In the genomic region with DNA sequence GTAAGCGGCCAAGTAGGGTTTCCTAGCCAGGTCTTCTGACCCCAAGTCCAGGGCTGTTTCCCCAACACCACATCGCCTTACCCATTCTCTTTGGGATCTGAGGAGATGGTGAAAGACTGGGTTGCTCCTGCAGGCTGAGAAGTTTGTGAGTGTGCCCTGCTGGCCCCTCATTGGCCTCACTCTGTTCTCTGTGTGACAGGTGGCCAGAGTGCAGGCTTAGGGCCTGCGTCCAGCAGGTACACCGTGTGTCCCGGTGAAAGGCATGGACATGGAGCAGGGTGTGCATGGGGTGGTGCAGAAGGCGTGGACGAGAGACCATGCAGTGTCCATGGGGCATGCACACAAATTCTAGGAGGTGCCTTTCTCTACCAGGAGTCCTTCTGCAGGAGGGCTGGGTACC, we compare ENCODE assay signal across 17 cellular contexts.
DNase-seq lines count a peak whose midpoint lies in the region; ATAC-seq and TF ChIP-seq lines count a peak whose summit lies in the region.
"Had no signal": no experiment of that assay in that cellular context is flagged by ENCODE, and none has a peak within 500 bp of the region (broad histone marks: within the 10 kb centered on the region; RNA-seq: fewer than 3 reads in every experiment).

No MANE protein-coding gene starts in this region.

- H3K36me3 ChIP-seq in naive thymus-derived CD4-positive, alpha-beta T cell (ENCODE audit: control insufficient read depth in 2 of 3, insufficient read depth in 3 of 3, low read length in 3 of 3), result no peaks in the 10 kb centered on the region
- H3K36me3 ChIP-seq in prostate gland, result no peaks in the 10 kb centered on the region

- ATAC-seq in naive thymus-derived CD4-positive, alpha-beta T cell, result peak; percentile 16
- ATAC-seq in HG02885 (IDR thresholded peaks at IDR 0.05; ENCODE audit: poor library complexity, unreplicated experiment), result no peak
- ATAC-seq: GM12878 had no signal

- no peaks in the 10 kb centered on the region for H3K9me3 ChIP-seq in naive thymus-derived CD4-positive, alpha-beta T cell (ENCODE audit: control insufficient read depth in 2 of 3, low read length in 3 of 3)
- no peaks in the 10 kb centered on the region for H3K9me3 ChIP-seq in prostate gland
- H3K9me3 ChIP-seq: A549, Caco-2 had no signal

- CTCF ChIA-PET in naive thymus-derived CD4-positive, alpha-beta T cell (lab: Charles Lee), result no interaction called here

- H3K4me1 ChIP-seq in naive thymus-derived CD4-positive, alpha-beta T cell (ENCODE audit: control insufficient read depth in 2 of 2, insufficient read depth in 2 of 2, low read length in 2 of 2), result no peaks in the 10 kb centered on the region
- H3K4me1 ChIP-seq in prostate gland (replicated peaks), result no peaks in the 10 kb centered on the region
- H3K4me1 ChIP-seq: A549, Caco-2 had no signal

- no peak overlapping the region for H3K27ac Mint-ChIP-seq in naive thymus-derived CD4-positive, alpha-beta T cell
- H3K27ac Mint-ChIP-seq: CD4-positive, alpha-beta memory T cell had no signal

- no peak for TF ChIP-seq POLR2A in prostate gland (IDR thresholded peaks at IDR 0.05)

- no peaks in the 10 kb centered on the region for H3K36me3 Mint-ChIP-seq in naive thymus-derived CD4-positive, alpha-beta T cell
- H3K36me3 Mint-ChIP-seq: CD4-positive, alpha-beta memory T cell had no signal

- H3K4me3 ChIP-seq in naive thymus-derived CD4-positive, alpha-beta T cell (ENCODE audit: low read length), result no peak overlapping the region
- H3K4me3 ChIP-seq in prostate gland, result no peak overlapping the region
- H3K4me3 ChIP-seq: A549, GM12878, GM23248 had no signal

- peak; percentile 52 for DNase-seq in G401 (ENCODE audit: low spot score)
- DNase-seq in cerebellar cortex (ENCODE audit: low spot score), result peak; percentile 47
- no peak for DNase-seq in naive thymus-derived CD4-positive, alpha-beta T cell
- DNase-seq in prostate gland (ENCODE audit: low spot score), result no peak
- DNase-seq in cerebellar nuclear complex (lab: John Stamatoyannopoulos, UW), result no peak
- DNase-seq: 8988T; Caco-2; CD4-positive, alpha-beta memory T cell; DMS153; DND-41; GDM1; GM23248; H7; HCEC 1CT had no signal

- no peak overlapping the region for H3K27ac ChIP-seq in naive thymus-derived CD4-positive, alpha-beta T cell (ENCODE audit: low read depth, low read length)
- no peak overlapping the region for H3K27ac ChIP-seq in prostate gland
- H3K27ac ChIP-seq: A549, GM23248 had no signal

- no peaks in the 10 kb centered on the region for H3K4me1 Mint-ChIP-seq in naive thymus-derived CD4-positive, alpha-beta T cell
- H3K4me1 Mint-ChIP-seq: CD4-positive, alpha-beta memory T cell had no signal

- H3K9me3 Mint-ChIP-seq in naive thymus-derived CD4-positive, alpha-beta T cell, result no peaks in the 10 kb centered on the region
- H3K9me3 Mint-ChIP-seq: CD4-positive, alpha-beta memory T cell had no signal

- no peak for TF ChIP-seq CTCF in prostate gland (IDR thresholded peaks at IDR 0.05)

- in situ Hi-C loops in G401 (cut with HindIII; ENCODE audit: low sequenced_read_pairs), result no loop called here

- POLR2A ChIA-PET in naive thymus-derived CD4-positive, alpha-beta T cell (lab: Charles Lee), result no interaction called here

- 89% methylated on average over 7 of the region's 7 CpGs for WGBS in prostate gland

- peaks cover 0 to 6% (median 0%) of the 10 kb centered on the region in 5 donors for H3K27me3 Mint-ChIP-seq in naive thymus-derived CD4-positive, alpha-beta T cell

- intact Hi-C loops in naive thymus-derived CD4-positive, alpha-beta T cell (cut with micrococcal nuclease), result no loop called here
- intact Hi-C loops in prostate gland (cut with DNase I), result no loop called here

- H3K4me3 Mint-ChIP-seq in naive thymus-derived CD4-positive, alpha-beta T cell, result no peak overlapping the region
- H3K4me3 Mint-ChIP-seq: CD4-positive, alpha-beta memory T cell had no signal

- H3K27me3 ChIP-seq in naive thymus-derived CD4-positive, alpha-beta T cell (ENCODE audit: control insufficient read depth in 2 of 2, insufficient read depth in 2 of 2, low read length in 2 of 2), result no peaks in the 10 kb centered on the region
- no peaks in the 10 kb centered on the region for H3K27me3 ChIP-seq in prostate gland (replicated peaks; ENCODE audit: insufficient read depth)

Comparison
In these comparisons a context has a peak if more than half of its experiments do, and no peak if none do; other contexts are left out.
1. DNase-seq: peak in G401 (single experiment) and cerebellar cortex (single experiment); none in naive thymus-derived CD4-positive, alpha-beta T cell (0 of 9), prostate gland (single experiment) and cerebellar nuclear complex (0 of 2).